Comparison of ENCODE assay signal across 9 cellular contexts in genomic region chr1:203765029-203765837, GRCh38. TPM values are rescaled to one million over a fixed set of nuclear protein-coding genes. Genes with fewer than 3 reads are reported as not detected.
DNase-seq lines count a peak whose midpoint lies in the region; ATAC-seq and TF ChIP-seq lines count a peak whose summit lies in the region.
"Had no signal": no experiment of that assay in that cellular context is flagged by ENCODE, and none has a peak within 500 bp of the region (broad histone marks: within the 10 kb centered on the region; RNA-seq: fewer than 3 reads in every experiment).

TSS of gene LAX1 (plus strand) at chr1:203765183. CDS start at chr1:203765566, 383 bp downstream.

- TF ChIP-seq CTCF in neural progenitor cell (IDR thresholded peaks at IDR 0.05) = no peak

- H4K91ac ChIP-seq in trophoblast cell (ENCODE audit: low read depth, low read length) = peak within 1 kb of the TSS; percentile 58

- H3K4me3 ChIP-seq in trophoblast cell (ENCODE audit: low read depth, low read length) (no peak within 1 kb of the TSS), neural progenitor cell (no peak within 1 kb of the TSS)

- peak; percentile 72 for DNase-seq in activated T-cell treated with anti-CD3 and anti-CD28 coated beads for 4 hours
- DNase-seq in trophoblast cell = peak in 1 of 2 donors; percentile 57
- no peak for DNase-seq in NCI-H1092 (lab: John Stamatoyannopoulos, UW)
- DNase-seq in neural progenitor cell (ENCODE audit: low spot score) = no peak
- no peak for DNase-seq in DMS53 treated with DMSO at 0.1 percent for 48 hours (lab: John Stamatoyannopoulos, UW; ENCODE audit: unreplicated experiment)
- DNase-seq in Ammon's horn (ENCODE audit: low spot score) = no peak

- H3K4me2 ChIP-seq in trophoblast cell (ENCODE audit: low read length) = no peak within 1 kb of the TSS
- no peak within 1 kb of the TSS for H3K4me2 ChIP-seq in neural progenitor cell

- H3K23ac ChIP-seq in trophoblast cell (ENCODE audit: low read length) = no peak within 1 kb of the TSS

- H3K27ac ChIP-seq in trophoblast cell (ENCODE audit: low read depth, low read length) (no peak within 1 kb of the TSS), neural progenitor cell (no peak within 1 kb of the TSS)

- peak; percentile 85 for ATAC-seq in GM19324 (IDR thresholded peaks at IDR 0.05; ENCODE audit: low FRiP score, unreplicated experiment)

- H3K4me3 Mint-ChIP-seq in IgD-negative memory B cell (peak within 1 kb of the TSS; percentile 93 to 97 (median 96)), neural progenitor cell (no peak within 1 kb of the TSS)

- H2BK12ac ChIP-seq in trophoblast cell (ENCODE audit: low read length) = peak within 1 kb of the TSS; percentile 28

- H2BK5ac ChIP-seq in trophoblast cell (ENCODE audit: low read depth, low read length, poor library complexity) = no peak within 1 kb of the TSS

- WGBS in trophoblast cell (ENCODE audit: extremely low coverage, insufficient coverage, insufficient read length) = no CpG with 5 or more reads among the region's 16 CpGs

- no peaks in the 10 kb centered on the region for H4K20me1 ChIP-seq in neural progenitor cell (ENCODE audit: low read depth)

- peaks cover 11 to 46% (median 34%) of the 10 kb centered on the region in 3 donors for H3K4me1 Mint-ChIP-seq in IgD-negative memory B cell
- H3K4me1 Mint-ChIP-seq in neural progenitor cell = peaks cover 3% of the 10 kb centered on the region

- no peak within 1 kb of the TSS for H3K18ac ChIP-seq in trophoblast cell (ENCODE audit: low read length)

- H3K4ac ChIP-seq in trophoblast cell (ENCODE audit: low read depth, low read length) = no peak within 1 kb of the TSS

- no peaks in the 10 kb centered on the region for H3K4me1 ChIP-seq in trophoblast cell (ENCODE audit: control insufficient read depth in 1 of 2, insufficient read depth in 2 of 2, low read length in 2 of 2)
- H3K4me1 ChIP-seq in neural progenitor cell = no peaks in the 10 kb centered on the region

- H4K8ac ChIP-seq in trophoblast cell (ENCODE audit: low read depth, low read length) = peak within 1 kb of the TSS; percentile 48

- no peak within 1 kb of the TSS for H2AK5ac ChIP-seq in trophoblast cell (ENCODE audit: low read length)

- H3K36me3 ChIP-seq in trophoblast cell (ENCODE audit: control insufficient read depth in 1 of 2, insufficient read depth in 2 of 2, low read length in 2 of 2) = no peaks in the 10 kb centered on the region
- no peaks in the 10 kb centered on the region for H3K36me3 ChIP-seq in neural progenitor cell

- H3K27ac Mint-ChIP-seq in IgD-negative memory B cell (peak within 1 kb of the TSS; percentile 66 to 98 (median 89)), neural progenitor cell (no peak within 1 kb of the TSS)

- H3K27me3 Mint-ChIP-seq in IgD-negative memory B cell = peaks cover 3% of the 10 kb centered on the region
- no peaks in the 10 kb centered on the region for H3K27me3 Mint-ChIP-seq in neural progenitor cell (ENCODE audit: insufficient read depth, low read depth)

- no peak within 1 kb of the TSS for H2BK120ac ChIP-seq in trophoblast cell (ENCODE audit: insufficient read depth, low read length, poor library complexity)

- H3K9me3 Mint-ChIP-seq in IgD-negative memory B cell (no peaks in the 10 kb centered on the region), neural progenitor cell (no peaks in the 10 kb centered on the region)

- no peak within 1 kb of the TSS for H4K12ac ChIP-seq in trophoblast cell (ENCODE audit: low read depth, low read length)

- H3K9me3 ChIP-seq in trophoblast cell (ENCODE audit: insufficient read depth, low read depth, low read length) = no peaks in the 10 kb centered on the region
- no peaks in the 10 kb centered on the region for H3K9me3 ChIP-seq in neural progenitor cell (ENCODE audit: low read depth)

- no peak within 1 kb of the TSS for H3K14ac ChIP-seq in trophoblast cell (ENCODE audit: low read length)

- no peaks in the 10 kb centered on the region for H3K36me3 Mint-ChIP-seq in IgD-negative memory B cell
- no peaks in the 10 kb centered on the region for H3K36me3 Mint-ChIP-seq in neural progenitor cell

- H2AFZ ChIP-seq in trophoblast cell (ENCODE audit: insufficient read depth, low read length, poor library complexity) (no peak within 1 kb of the TSS), neural progenitor cell (replicated peaks) (no peak within 1 kb of the TSS)

- H3K79me1 ChIP-seq in trophoblast cell (ENCODE audit: low read length) = peaks cover 4% of the 10 kb centered on the region

- no peaks in the 10 kb centered on the region for H3K79me2 ChIP-seq in trophoblast cell (ENCODE audit: control insufficient read depth, insufficient read depth, low read length, poor library complexity)
- no peaks in the 10 kb centered on the region for H3K79me2 ChIP-seq in neural progenitor cell (ENCODE audit: low read depth)

- H3F3A ChIP-seq in neural progenitor cell (ENCODE audit: low read depth) = no peaks in the 10 kb centered on the region

- H3K9ac ChIP-seq in trophoblast cell (ENCODE audit: low read length) = no peak within 1 kb of the TSS
- no peak within 1 kb of the TSS for H3K9ac ChIP-seq in neural progenitor cell

- H3K27me3 ChIP-seq in trophoblast cell (ENCODE audit: insufficient read depth, low read length) = no peaks in the 10 kb centered on the region
- H3K27me3 ChIP-seq in neural progenitor cell = no peaks in the 10 kb centered on the region

RNA-seq across cellular contexts. Expression of gene LAX1, which starts in this region (rescaled TPM):
- 46.8 TPM for polyA plus RNA-seq in IgD-negative memory B cell
- polyA plus RNA-seq in trophoblast cell (2013) = 0.14 and 0.21 TPM in 2 replicates
- not detected in 2 replicates for total RNA-seq in neural progenitor cell (ENCODE audit: low replicate concordance)
- polyA plus RNA-seq: neural cell had no signal
